In genomic region chr10:102918817-102919236, GRCh38 we compare ENCODE assay signal across 8 cellular contexts. TPM values are rescaled to one million over a fixed set of nuclear protein-coding genes. Genes with fewer than 3 reads are reported as not detected.
A peak's percentile ranks its signal among the peaks of the same experiment; 100 is the strongest.
DNase-seq lines count a peak whose midpoint lies in the region; ATAC-seq and TF ChIP-seq lines count a peak whose summit lies in the region.

No MANE protein-coding gene starts in this region.

- no peak for DNase-seq in Jurkat, Clone E6-1 (ENCODE audit: low read depth, low spot score)
- DNase-seq in activated T-cell treated with anti-CD3 and anti-CD28 coated beads, Interleukin-2, amount 50 U/mL, for 48 hours = peak; percentile 61 to 66
- DNase-seq in fibroblast of the aortic adventitia (ENCODE audit: low read depth) (no peak), sciatic nerve (ENCODE audit: low spot score) (no peak)

- H3K4me1 ChIP-seq in rectal smooth muscle tissue (ENCODE audit: control insufficient read depth, insufficient read depth, low read length) = peaks cover 4% of the 10 kb centered on the region

- no peaks in the 10 kb centered on the region for H3K36me3 ChIP-seq in rectal smooth muscle tissue (ENCODE audit: control insufficient read depth, insufficient read depth, low read length)

- ATAC-seq in sciatic nerve (no peak), GM19324 (IDR thresholded peaks at IDR 0.05; ENCODE audit: low FRiP score, unreplicated experiment) (no peak), GM19467 (IDR thresholded peaks at IDR 0.05; ENCODE audit: unreplicated experiment) (no peak)

- H3K9ac ChIP-seq in rectal smooth muscle tissue (ENCODE audit: low read length) = peak overlapping the region; percentile 66

- peak overlapping the region; percentile 84 for H3K27ac ChIP-seq in rectal smooth muscle tissue (ENCODE audit: low read depth, low read length)

- H3K27me3 ChIP-seq in rectal smooth muscle tissue (ENCODE audit: control insufficient read depth, insufficient read depth, low read length) = no peaks in the 10 kb centered on the region

- TF ChIP-seq CTCF in GM12874 (IDR thresholded peaks at IDR 0.05; ENCODE audit: insufficient read depth, low read depth, low read length) (peak; percentile 24; the same call in 1 of the 2 replicates), fibroblast of the aortic adventitia (IDR thresholded peaks at IDR 0.05; ENCODE audit: insufficient read depth, low read length) (no peak)

- peak overlapping the region; percentile 84 for H3K4me3 ChIP-seq in Jurkat, Clone E6-1 (ENCODE audit: low read length)
- H3K4me3 ChIP-seq in fibroblast of the aortic adventitia (ENCODE audit: low read depth, low read length) (peak overlapping the region; percentile 94), rectal smooth muscle tissue (ENCODE audit: low read length) (peak overlapping the region; percentile 93)

- intact Hi-C loops in sciatic nerve (cut with DNase I) = loop anchor here (5.0 kb wide), 1 partner anchor 328 kb away; the partner anchor contains the start of gene RPEL1

RNA-seq across cellular contexts. Expression of gene CNNM2, which starts 0.7 kb away (rescaled TPM):
- polyA plus RNA-seq in Jurkat, Clone E6-1 (2012; ENCODE audit: insufficient read depth, insufficient read length) = 4.4 TPM
- total RNA-seq in fibroblast of the aortic adventitia (ENCODE audit: low replicate concordance) (5.7 and 6.1 TPM in 2 replicates), sciatic nerve (11.1 TPM)

RNA-seq across cellular contexts. Expression of gene AS3MT, which starts 49.6 kb away (rescaled TPM):
- not detected for polyA plus RNA-seq in Jurkat, Clone E6-1 (2012; ENCODE audit: insufficient read depth, insufficient read length)
- total RNA-seq in fibroblast of the aortic adventitia (ENCODE audit: low replicate concordance) = 2.9 and 7.0 TPM in 2 replicates
- total RNA-seq in sciatic nerve = 0.49 TPM

Comparison
In these comparisons a context has a peak if more than half of its experiments do, and no peak if none do; other contexts are left out.
1. DNase-seq: peak in activated T-cell treated with anti-CD3 and anti-CD28 coated beads, Interleukin-2, amount 50 U/mL, for 48 hours (2 of 2); none in Jurkat, Clone E6-1 (single experiment), fibroblast of the aortic adventitia (single experiment) and sciatic nerve (single experiment).
2. Peak in every context shown above with its lines, with median percentiles within 50 percentile points of each other: H3K4me3 ChIP-seq.